Comparison of ENCODE assay signal across 9 cellular contexts in the genomic region with DNA sequence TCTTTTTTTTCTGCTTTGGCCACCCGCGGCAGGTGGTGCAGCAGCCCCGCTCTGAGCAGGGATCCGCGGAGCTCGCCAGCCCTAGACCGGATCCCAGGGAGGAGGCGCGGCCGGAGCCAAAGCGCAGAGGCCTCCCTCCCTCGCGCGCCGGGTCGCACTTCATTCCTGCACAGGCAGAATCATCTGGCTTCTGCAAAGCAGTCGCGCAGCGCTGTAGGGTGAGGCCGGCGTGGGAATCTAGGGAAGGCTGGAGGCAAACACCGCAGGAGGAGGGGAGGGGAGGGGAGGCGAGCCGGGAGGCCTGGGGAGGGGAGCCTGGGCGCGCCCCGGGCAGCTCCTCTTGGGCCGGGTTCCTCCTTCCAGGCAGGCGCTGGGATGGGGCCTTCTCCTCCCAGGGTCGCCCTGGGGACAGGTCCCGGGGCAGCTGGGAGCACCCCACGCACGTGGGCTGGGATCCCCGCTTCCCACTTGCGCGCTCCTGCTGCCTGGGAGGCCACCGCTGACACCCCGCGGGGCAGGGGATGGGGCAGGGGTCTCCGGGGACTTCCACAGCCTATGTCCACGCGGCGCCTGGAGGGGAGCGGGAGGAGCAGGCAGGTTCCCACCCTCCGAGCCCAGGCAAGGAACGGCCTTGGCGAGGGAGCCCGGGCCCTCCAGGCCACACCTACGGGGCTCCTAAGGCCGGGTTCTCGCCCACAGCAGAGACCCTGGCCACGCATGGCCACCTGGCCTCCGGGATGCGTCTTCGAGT. TPM values are rescaled to one million over a fixed set of nuclear protein-coding genes. Genes with fewer than 3 reads are reported as not detected.
A peak's percentile ranks its signal among the peaks of the same experiment; 100 is the strongest.
DNase-seq lines count a peak whose midpoint lies in the region; TF ChIP-seq lines count a peak whose summit lies in the region.
"Had no signal": no experiment of that assay in that cellular context is flagged by ENCODE, and none has a peak within 500 bp of the region (broad histone marks: within the 10 kb centered on the region; RNA-seq: fewer than 3 reads in every experiment).

No MANE protein-coding gene starts in this region.

- no peaks in the 10 kb centered on the region for H3K27me3 ChIP-seq in dorsolateral prefrontal cortex

- H3K36me3 ChIP-seq in ES-I3 (ENCODE audit: insufficient read depth, low read length): no peaks in the 10 kb centered on the region

- CTCF ChIA-PET in GM10248 (lab: Yijun Ruan, JAX): no interaction called here

- H3K4me3 ChIP-seq in dorsolateral prefrontal cortex: peak overlapping the region; percentile 32 to 79 (median 62)

- intact Hi-C loops in dorsolateral prefrontal cortex (cut with DNase I): no loop called here

- peak overlapping the region; percentile 43; the same call in 1 of the 2 replicates for H3K9ac ChIP-seq in ES-I3 (ENCODE audit: low read depth, low read length)

- DNase-seq in dorsolateral prefrontal cortex: peak in 4 of 10 donors; percentile 43 to 79 (median 65)
- peak; percentile 95 for DNase-seq in islet precursor cell
- peak; percentile 64 for DNase-seq in retina
- DNase-seq in NCI-H2029 (lab: John Stamatoyannopoulos, UW): no peak
- no peak for DNase-seq in GM10248 (ENCODE audit: extremely low spot score)
- no peak for DNase-seq in DMS153 treated with DMSO at 0.1 percent for 48 hours (lab: John Stamatoyannopoulos, UW; ENCODE audit: unreplicated experiment)
- DNase-seq in KBM-7: no peak
- DNase-seq: activated naive CD4-positive, alpha-beta T cell treated with anti-CD3 and anti-CD28 coated beads, Interleukin-2, amount 10 ng/mL, durations not matched to agents 7 days and 5 days had no signal

- H3K4me1 ChIP-seq in ES-I3 (ENCODE audit: insufficient read depth, low read length): peaks cover 23% of the 10 kb centered on the region

- POLR2A ChIA-PET in GM10248 (lab: Yijun Ruan, JAX): no interaction called here

- H3K9me3 ChIP-seq in ES-I3 (ENCODE audit: control insufficient read depth, insufficient read depth, low read length): no peaks in the 10 kb centered on the region

- TF ChIP-seq CTCF in dorsolateral prefrontal cortex (IDR thresholded peaks at IDR 0.05 in 54 of 56, conservative IDR thresholded peaks at IDR 0.05 in 2 of 56; ENCODE audit: low read depth in 1 of 56, partially characterized antibody in 56 of 56): no peak
- TF ChIP-seq CTCF in GM10248 (IDR thresholded peaks at IDR 0.05; ENCODE audit: control extremely low read depth, extremely low read depth, low read depth, missing control alignments): no peak

- H3K27ac ChIP-seq in dorsolateral prefrontal cortex: peak overlapping the region in 55 of 59 donors; percentile 6 to 87 (median 69)

- in situ Hi-C loops in KBM-7 (cut with MboI; ENCODE audit: low pct_unique_long_range_greater_than_20kb, low sequenced_read_pairs): no loop called here

RNA-seq across cellular contexts. Expression of gene MBP, which starts 45.0 kb away (rescaled TPM):
- over 10,000 TPM in 20 of 120 experiments, 1,000 to 10,000 TPM in 99, 100 to 1,000 TPM in 1; 632 to 18,605 (median 5,065) TPM for total RNA-seq in dorsolateral prefrontal cortex

Comparison
In these comparisons a context has a peak if more than half of its experiments do, and no peak if none do; other contexts are left out.
1. DNase-seq: peak in islet precursor cell (single experiment) and retina (single experiment); none in NCI-H2029 (single experiment), GM10248 (single experiment), DMS153 treated with DMSO at 0.1 percent for 48 hours (single experiment) and KBM-7 (single experiment).